In genomic region chr5:2948875-2949274, GRCh38 we compare ENCODE assay signal across 1 cellular context.
TF ChIP-seq lines count a peak whose summit lies in the region.

No MANE protein-coding gene starts in this region.

TF ChIP-seq in H1, 55 proteins besides CTCF, POLR2A, EP300 and RAD21:
- TF ChIP-seq BCL11A (IDR thresholded peaks at IDR 0.05; ENCODE audit: low read depth in 2 of 2, low read length in 2 of 2): no peak
- TF ChIP-seq SAP30 (IDR thresholded peaks at IDR 0.05; ENCODE audit: insufficient read depth, insufficient replicate concordance, low read length): no peak
- TF ChIP-seq RNF2 (IDR thresholded peaks at IDR 0.05; ENCODE audit: borderline replicate concordance, low read depth, low read length, missing control alignments, poor library complexity, severe bottlenecking): no peak
- TF ChIP-seq EGR1 (IDR thresholded peaks at IDR 0.05; ENCODE audit: borderline replicate concordance, low read depth, low read length): no peak
- TF ChIP-seq HDAC6 (IDR thresholded peaks at IDR 0.05; ENCODE audit: low read depth, low read length): no peak
